ENCODE assay signal across 32 cellular contexts in genomic region chr16:21628196-21628726, GRCh38. TPM values are rescaled to one million over a fixed set of nuclear protein-coding genes. Genes with fewer than 3 reads are reported as not detected.
DNase-seq lines count a peak whose midpoint lies in the region; ATAC-seq, FAIRE-seq and TF ChIP-seq lines count a peak whose summit lies in the region.
"Had no signal": no experiment of that assay in that cellular context is flagged by ENCODE, and none has a peak within 500 bp of the region (broad histone marks: within the 10 kb centered on the region; RNA-seq: fewer than 3 reads in every experiment).

No MANE protein-coding gene starts in this region.

- peak overlapping the region; percentile 72 for H3K9ac ChIP-seq in skeletal muscle satellite cell (ENCODE audit: low read depth, low read length)

- peaks cover 56% of the 10 kb centered on the region for H3K36me3 ChIP-seq in skeletal muscle satellite cell (ENCODE audit: insufficient read depth, low read length)
- H3K36me3 ChIP-seq in WERI-Rb-1, result peaks cover 54% of the 10 kb centered on the region
- peaks cover 0 to 8% (median 0%) of the 10 kb centered on the region in 3 donors for H3K36me3 ChIP-seq in pancreas

- H3K4me2 ChIP-seq in skeletal muscle satellite cell (ENCODE audit: low read length), result peak overlapping the region; percentile 58

- TF ChIP-seq CTCF in epithelial cell of proximal tubule (conservative IDR thresholded peaks at IDR 0.05; ENCODE audit: low read depth, low read length) (no peak), WERI-Rb-1 (IDR thresholded peaks at IDR 0.05; ENCODE audit: low read depth, low read length) (no peak), pancreas (IDR thresholded peaks at IDR 0.05) (no peak)

- no peak for ATAC-seq in pancreas
- ATAC-seq: activated CD8-positive, alpha-beta memory T cell treated with anti-CD3 and anti-CD28 coated beads, Interleukin-2, amount 10 ng/mL, durations not matched to agents 7 days and 5 days; activated T-cell treated with anti-CD3 and anti-CD28 coated beads, Interleukin-2, amount 50 U/mL, for 72 hours; CD8-positive, alpha-beta T cell; effector memory CD8-positive, alpha-beta T cell; gastrocnemius medialis; naive thymus-derived CD8-positive, alpha-beta T cell had no signal

- no peaks in the 10 kb centered on the region for H3K9me3 ChIP-seq in skeletal muscle satellite cell (replicated peaks; ENCODE audit: low read length)
- peaks cover 9% of the 10 kb centered on the region for H3K9me3 ChIP-seq in WERI-Rb-1 (ENCODE audit: severe bottlenecking)
- H3K9me3 ChIP-seq in pancreas, result no peaks in the 10 kb centered on the region
- H3K9me3 ChIP-seq: esophagus squamous epithelium, gastrocnemius medialis, left ventricle myocardium inferior, tibial artery had no signal

- no peak overlapping the region for H3K4me3 ChIP-seq in epithelial cell of proximal tubule (ENCODE audit: low read depth, low read length)
- H3K4me3 ChIP-seq in skeletal muscle satellite cell (ENCODE audit: low read length), result peak overlapping the region; percentile 38
- no peak overlapping the region for H3K4me3 ChIP-seq in WERI-Rb-1 (ENCODE audit: low read depth, low read length)
- no peak overlapping the region for H3K4me3 ChIP-seq in pancreas
- H3K4me3 ChIP-seq: coronary artery, esophagus squamous epithelium, gastrocnemius medialis, left ventricle myocardium inferior, tibial artery had no signal

- no peaks in the 10 kb centered on the region for H3K27me3 ChIP-seq in skeletal muscle satellite cell (ENCODE audit: control insufficient read depth, insufficient read depth, low read length)
- no peaks in the 10 kb centered on the region for H3K27me3 ChIP-seq in WERI-Rb-1 (ENCODE audit: insufficient read depth, low read depth, severe bottlenecking)
- H3K27me3 ChIP-seq in pancreas, result no peaks in the 10 kb centered on the region
- H3K27me3 ChIP-seq: esophagus squamous epithelium, gastrocnemius medialis, tibial artery had no signal

- WGBS in pancreas, 2 donors, result 98% methylated on average over 5 of the region's 5 CpGs

- H3K27ac ChIP-seq in WERI-Rb-1 (no peak overlapping the region), pancreas (no peak overlapping the region)
- H3K27ac ChIP-seq: 22Rv1, coronary artery, gastrocnemius medialis, left ventricle myocardium inferior, tibial artery had no signal

- H3K4me1 ChIP-seq in skeletal muscle satellite cell (ENCODE audit: control insufficient read depth, insufficient read depth, low read length) (peaks cover 47% of the 10 kb centered on the region), pancreas (no peaks in the 10 kb centered on the region)
- H3K4me1 ChIP-seq: gastrocnemius medialis, tibial artery had no signal

- DNase-seq in DMS53 (lab: John Stamatoyannopoulos, UW) (peak; percentile 11), DMS53 treated with DMSO at 0.1 percent for 48 hours (lab: John Stamatoyannopoulos, UW; ENCODE audit: unreplicated experiment) (no peak), RCC 7860 (ENCODE audit: low spot score) (peak; percentile 33), epithelial cell of proximal tubule (ENCODE audit: low read depth) (peak; percentile 53), WERI-Rb-1 (no peak), NCI-H524 (lab: John Stamatoyannopoulos, UW) (no peak), pancreas (no peak)
- DNase-seq: activated CD4-positive, alpha-beta T cell treated with anti-CD3 and anti-CD28 coated beads, Interleukin-2, amount 10 ng/mL, durations not matched to agents 24 days and 14 days; activated CD8-positive, alpha-beta memory T cell treated with anti-CD3 and anti-CD28 coated beads, Interleukin-2, amount 10 ng/mL, durations not matched to agents 7 days and 5 days; activated naive CD4-positive, alpha-beta T cell treated with anti-CD3 and anti-CD28 coated beads, Interleukin-2, amount 10 ng/mL, durations not matched to agents 7 days and 5 days; activated T-cell treated with anti-CD3 and anti-CD28 coated beads, Interleukin-2, amount 50 U/mL, for 72 hours; amniotic stem cell; CD8-positive, alpha-beta T cell; DMS 273 treated with DMSO at 0.1 percent for 48 hours; effector memory CD8-positive, alpha-beta T cell; esophagus squamous epithelium; gastrocnemius medialis; left ventricle myocardium inferior; naive thymus-derived CD8-positive, alpha-beta T cell; NCI-H1092 treated with DMSO at 0.1 percent for 48 hours; NCI-H2227 treated with DMSO at 0.1 percent for 48 hours; NCI-H82; occipital lobe; small intestine; stimulated activated CD4-positive, alpha-beta T cell treated with anti-CD3 and anti-CD28 coated beads, Interleukin-1b, Interleukin-23, amount 100 ng/mL, for 48 hours; stimulated activated CD8-positive, alpha-beta memory T cell treated with anti-CD3 and anti-CD28 coated beads, Interleukin-4, amount 100 ng/mL, for 48 hours; tibial artery had no signal

- intact Hi-C loops in pancreas (cut with DNase I), result no loop called here

- FAIRE-seq in RCC 7860 (lab: Jason Lieb, UNC), result peak; percentile 71
- no peak for FAIRE-seq in pancreas (lab: Jason Lieb, UNC)
- FAIRE-seq: H1, small intestine had no signal

RNA-seq across cellular contexts. Expression of gene IGSF6, which starts 24.1 kb away (rescaled TPM):
- total RNA-seq in epithelial cell of proximal tubule (not detected in 2 replicates), pancreas (10 to 100 TPM in 1 of 6 donors, 1 to 10 TPM in 2, under 1 TPM in 3; 0.23 to 14.6 (median 1.1) TPM)
- total RNA-seq in skeletal muscle satellite cell (2012; rRNA removed), result not detected in 2 replicates
- polyA plus RNA-seq in pancreas, result 1 to 10 TPM in 1 of 2 donors, under 1 TPM in 1; 0.35 to 1.1 TPM
- total RNA-seq: activated CD4-positive, alpha-beta T cell treated with anti-CD3 and anti-CD28 coated beads, Interleukin-2, amount 10 ng/mL, durations not matched to agents 24 days and 14 days; H1 had no signal
- polyA plus RNA-seq: H1 had no signal

RNA-seq across cellular contexts. Expression of gene METTL9, which starts 28.9 kb away (rescaled TPM):
- 149 and 152 TPM in 2 replicates for total RNA-seq in epithelial cell of proximal tubule
- total RNA-seq in skeletal muscle satellite cell (2012; rRNA removed), result 218 and 323 TPM in 2 replicates
- total RNA-seq in pancreas, result 10 to 100 TPM; 23.8 to 55.2 (median 36.1) TPM
- polyA plus RNA-seq in pancreas, result 10 to 100 TPM; 10.2 to 27.8 TPM

RNA-seq across cellular contexts. Expression of gene OTOA, which starts 35.5 kb away (rescaled TPM):
- total RNA-seq in epithelial cell of proximal tubule (not detected in 2 replicates), pancreas (under 1 TPM in 4 of 6 donors, not detected in 2; 0.04 to 0.50 (median 0.12) TPM)
- not detected in 2 replicates for total RNA-seq in skeletal muscle satellite cell (2012; rRNA removed)
- polyA plus RNA-seq in pancreas, result not detected
- total RNA-seq: activated CD4-positive, alpha-beta T cell treated with anti-CD3 and anti-CD28 coated beads, Interleukin-2, amount 10 ng/mL, durations not matched to agents 24 days and 14 days; OCI-LY7 had no signal
- polyA plus RNA-seq: naive thymus-derived CD8-positive, alpha-beta T cell had no signal

Comparison
In these comparisons a context has a peak if more than half of its experiments do, and no peak if none do; other contexts are left out.
1. DNase-seq: peak in DMS53 (single experiment), RCC 7860 (single experiment) and epithelial cell of proximal tubule (single experiment); none in DMS53 treated with DMSO at 0.1 percent for 48 hours (single experiment), WERI-Rb-1 (single experiment), NCI-H524 (0 of 2) and pancreas (0 of 6).